Comparison of ENCODE assay signal across 1 cellular context in the genomic region with DNA sequence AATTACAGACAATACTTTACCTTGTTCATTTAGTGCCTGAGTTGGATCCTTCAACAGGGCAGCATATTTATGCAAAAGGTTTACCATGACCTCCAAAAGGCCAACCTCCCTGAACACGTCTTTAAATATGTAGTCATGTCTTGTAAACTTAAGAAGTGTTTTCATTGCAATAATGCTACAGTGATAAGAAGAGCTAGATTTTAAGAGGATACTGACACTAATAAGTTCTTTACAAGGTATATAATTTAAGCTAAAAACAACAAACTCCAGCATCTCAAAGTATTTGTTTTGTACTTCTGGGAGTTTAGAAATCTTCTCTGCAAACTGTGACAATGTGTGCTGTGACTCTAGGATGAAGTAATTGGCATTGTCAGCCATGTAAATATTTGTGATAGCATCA.
TF ChIP-seq lines count a peak whose summit lies in the region.

No MANE protein-coding gene starts in this region.

TF ChIP-seq in K562, 482 proteins besides CTCF, POLR2A, EP300 and RAD21 (continued from another document):
- TF ChIP-seq, protein P1, sequence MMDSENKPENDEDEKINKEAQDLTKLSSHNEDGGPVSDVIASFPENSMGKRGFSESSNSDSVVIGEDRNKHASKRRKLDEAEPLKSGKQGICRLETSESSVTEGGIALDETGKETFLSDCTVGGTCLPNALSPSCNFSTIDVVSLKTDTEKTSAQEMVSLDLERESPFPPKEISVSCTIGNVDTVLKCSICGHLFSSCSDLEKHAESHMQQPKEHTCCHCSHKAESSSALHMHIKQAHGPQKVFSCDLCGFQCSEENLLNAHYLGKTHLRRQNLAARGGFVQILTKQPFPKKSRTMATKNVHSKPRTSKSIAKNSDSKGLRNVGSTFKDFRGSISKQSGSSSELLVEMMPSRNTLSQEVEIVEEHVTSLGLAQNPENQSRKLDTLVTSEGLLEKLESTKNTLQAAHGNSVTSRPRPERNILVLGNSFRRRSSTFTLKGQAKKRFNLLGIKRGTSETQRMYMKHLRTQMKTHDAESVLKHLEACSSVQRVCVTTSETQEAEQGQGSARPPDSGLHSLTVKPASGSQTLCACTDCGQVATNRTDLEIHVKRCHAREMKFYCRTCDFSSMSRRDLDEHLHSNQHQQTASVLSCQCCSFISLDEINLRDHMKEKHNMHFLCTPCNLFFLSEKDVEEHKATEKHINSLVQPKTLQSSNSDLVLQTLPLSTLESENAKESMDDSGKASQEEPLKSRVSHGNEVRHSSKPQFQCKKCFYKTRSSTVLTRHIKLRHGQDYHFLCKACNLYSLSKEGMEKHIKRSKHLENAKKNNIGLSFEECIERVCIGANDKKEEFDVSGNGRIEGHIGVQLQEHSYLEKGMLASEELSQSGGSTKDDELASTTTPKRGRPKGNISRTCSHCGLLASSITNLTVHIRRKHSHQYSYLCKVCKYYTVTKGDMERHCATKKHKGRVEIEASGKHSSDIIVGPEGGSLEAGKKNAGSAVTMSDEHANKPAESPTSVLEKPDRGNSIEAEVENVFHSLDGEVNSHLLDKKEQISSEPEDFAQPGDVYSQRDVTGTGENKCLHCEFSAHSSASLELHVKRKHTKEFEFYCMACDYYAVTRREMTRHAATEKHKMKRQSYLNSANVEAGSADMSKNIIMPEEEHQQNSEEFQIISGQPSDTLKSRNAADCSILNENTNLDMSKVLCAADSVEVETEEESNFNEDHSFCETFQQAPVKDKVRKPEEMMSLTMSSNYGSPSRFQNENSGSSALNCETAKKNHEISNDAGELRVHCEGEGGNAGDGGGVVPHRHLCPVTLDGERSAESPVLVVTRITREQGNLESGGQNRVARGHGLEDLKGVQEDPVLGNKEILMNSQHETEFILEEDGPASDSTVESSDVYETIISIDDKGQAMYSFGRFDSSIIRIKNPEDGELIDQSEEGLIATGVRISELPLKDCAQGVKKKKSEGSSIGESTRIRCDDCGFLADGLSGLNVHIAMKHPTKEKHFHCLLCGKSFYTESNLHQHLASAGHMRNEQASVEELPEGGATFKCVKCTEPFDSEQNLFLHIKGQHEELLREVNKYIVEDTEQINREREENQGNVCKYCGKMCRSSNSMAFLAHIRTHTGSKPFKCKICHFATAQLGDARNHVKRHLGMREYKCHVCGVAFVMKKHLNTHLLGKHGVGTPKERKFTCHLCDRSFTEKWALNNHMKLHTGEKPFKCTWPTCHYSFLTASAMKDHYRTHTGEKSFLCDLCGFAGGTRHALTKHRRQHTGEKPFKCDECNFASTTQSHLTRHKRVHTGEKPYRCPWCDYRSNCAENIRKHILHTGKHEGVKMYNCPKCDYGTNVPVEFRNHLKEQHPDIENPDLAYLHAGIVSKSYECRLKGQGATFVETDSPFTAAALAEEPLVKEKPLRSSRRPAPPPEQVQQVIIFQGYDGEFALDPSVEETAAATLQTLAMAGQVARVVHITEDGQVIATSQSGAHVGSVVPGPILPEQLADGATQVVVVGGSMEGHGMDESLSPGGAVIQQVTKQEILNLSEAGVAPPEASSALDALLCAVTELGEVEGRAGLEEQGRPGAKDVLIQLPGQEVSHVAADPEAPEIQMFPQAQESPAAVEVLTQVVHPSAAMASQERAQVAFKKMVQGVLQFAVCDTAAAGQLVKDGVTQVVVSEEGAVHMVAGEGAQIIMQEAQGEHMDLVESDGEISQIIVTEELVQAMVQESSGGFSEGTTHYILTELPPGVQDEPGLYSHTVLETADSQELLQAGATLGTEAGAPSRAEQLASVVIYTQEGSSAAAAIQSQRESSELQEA (IDR thresholded peaks at IDR 0.05; ENCODE audit: low read depth) = no peak
- TF ChIP-seq ASH1L (IDR thresholded peaks at IDR 0.05; ENCODE audit: borderline replicate concordance, low read depth, partially characterized antibody) = no peak
- no peak for TF ChIP-seq ZNF41 (CRISPR knock-in tag; conservative IDR thresholded peaks at IDR 0.05)
- no peak for TF ChIP-seq STAT5B (CRISPR knock-in tag; IDR thresholded peaks at IDR 0.05)
- TF ChIP-seq, protein P2, sequence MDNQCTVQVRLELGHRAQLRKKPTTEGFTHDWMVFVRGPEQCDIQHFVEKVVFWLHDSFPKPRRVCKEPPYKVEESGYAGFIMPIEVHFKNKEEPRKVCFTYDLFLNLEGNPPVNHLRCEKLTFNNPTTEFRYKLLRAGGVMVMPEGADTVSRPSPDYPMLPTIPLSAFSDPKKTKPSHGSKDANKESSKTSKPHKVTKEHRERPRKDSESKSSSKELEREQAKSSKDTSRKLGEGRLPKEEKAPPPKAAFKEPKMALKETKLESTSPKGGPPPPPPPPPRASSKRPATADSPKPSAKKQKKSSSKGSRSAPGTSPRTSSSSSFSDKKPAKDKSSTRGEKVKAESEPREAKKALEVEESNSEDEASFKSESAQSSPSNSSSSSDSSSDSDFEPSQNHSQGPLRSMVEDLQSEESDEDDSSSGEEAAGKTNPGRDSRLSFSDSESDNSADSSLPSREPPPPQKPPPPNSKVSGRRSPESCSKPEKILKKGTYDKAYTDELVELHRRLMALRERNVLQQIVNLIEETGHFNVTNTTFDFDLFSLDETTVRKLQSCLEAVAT (IDR thresholded peaks at IDR 0.05) = no peak
- no peak for TF ChIP-seq ELF2 (CRISPR knock-in tag; IDR thresholded peaks at IDR 0.05)
